Comparison of ENCODE assay signal across 8 cellular contexts in the genomic region with DNA sequence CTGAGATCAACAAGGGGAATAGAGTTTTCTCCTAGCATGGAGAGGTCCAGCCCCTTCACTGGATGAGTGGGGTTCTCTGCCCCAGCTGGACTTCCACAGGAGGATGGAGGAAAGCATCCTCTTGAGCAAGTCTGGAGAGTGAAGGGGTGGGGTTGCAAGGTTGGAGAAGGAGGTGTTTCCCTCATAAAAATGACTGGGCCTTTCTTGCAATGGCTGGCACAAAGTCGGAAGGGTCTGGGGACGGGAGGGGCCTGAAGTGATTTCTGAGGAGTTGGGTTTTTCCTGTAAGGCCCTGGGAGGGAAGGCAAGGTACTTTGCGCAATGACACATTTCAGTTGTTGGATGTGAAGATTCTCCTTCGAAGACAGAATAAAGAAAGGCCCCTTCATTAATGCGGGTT. TPM values are rescaled to one million over a fixed set of nuclear protein-coding genes. Genes with fewer than 3 reads are reported as not detected.
A peak's percentile ranks its signal among the peaks of the same experiment; 100 is the strongest.
DNase-seq lines count a peak whose midpoint lies in the region; ATAC-seq and TF ChIP-seq lines count a peak whose summit lies in the region.

No MANE protein-coding gene starts in this region.

- H3K9me3 ChIP-seq in tibial artery, result no peaks in the 10 kb centered on the region

- peak overlapping the region; percentile 76 to 88 for H3K4me3 ChIP-seq in tibial artery

- peaks cover 3 to 27% (median 19%) of the 10 kb centered on the region in 4 donors for H3K4me1 ChIP-seq in tibial artery

- no peak for ATAC-seq in memory B cell (ENCODE audit: low read depth)
- ATAC-seq in HG02884 (IDR thresholded peaks at IDR 0.05; ENCODE audit: unreplicated experiment), result no peak
- ATAC-seq in HG03457 (IDR thresholded peaks at IDR 0.05; ENCODE audit: unreplicated experiment), result no peak

- H3K27ac ChIP-seq in cingulate gyrus (ENCODE audit: low read depth, low read length), result peak overlapping the region; percentile 94
- H3K27ac ChIP-seq in tibial artery, result peak overlapping the region; percentile 88 to 92

- peaks cover 9% of the 10 kb centered on the region for H3K9me3 Mint-ChIP-seq in activated CD4-positive, alpha-beta T cell treated with anti-CD3 and anti-CD28 coated beads, Interleukin-2, amount 10 ng/mL, durations not matched to agents 24 days and 14 days
- H3K9me3 Mint-ChIP-seq in memory B cell, result peaks cover 7% of the 10 kb centered on the region

- H3K4me3 Mint-ChIP-seq in activated CD4-positive, alpha-beta T cell treated with anti-CD3 and anti-CD28 coated beads, Interleukin-2, amount 10 ng/mL, durations not matched to agents 24 days and 14 days, result peak overlapping the region; percentile 79
- peak overlapping the region; percentile 95 for H3K4me3 Mint-ChIP-seq in memory B cell

- H3K4me1 Mint-ChIP-seq in activated CD4-positive, alpha-beta T cell treated with anti-CD3 and anti-CD28 coated beads, Interleukin-2, amount 10 ng/mL, durations not matched to agents 24 days and 14 days, result peaks cover 15% of the 10 kb centered on the region
- H3K4me1 Mint-ChIP-seq in memory B cell, result peaks cover 21% of the 10 kb centered on the region

- H3K36me3 Mint-ChIP-seq in activated CD4-positive, alpha-beta T cell treated with anti-CD3 and anti-CD28 coated beads, Interleukin-2, amount 10 ng/mL, durations not matched to agents 24 days and 14 days (ENCODE audit: low read depth), result no peaks in the 10 kb centered on the region
- H3K36me3 Mint-ChIP-seq in memory B cell, result peaks cover 5% of the 10 kb centered on the region

- no peak for DNase-seq in activated CD4-positive, alpha-beta T cell treated with anti-CD3 and anti-CD28 coated beads, Interleukin-2, amount 10 ng/mL, durations not matched to agents 24 days and 14 days
- no peak for DNase-seq in activated CD4-positive, alpha-beta T cell treated with anti-CD3 and anti-CD28 coated beads for 48 hours
- DNase-seq in memory B cell (ENCODE audit: low spot score in 2 of 2), result no peak
- peak in 1 of 2 donors; percentile 38 for DNase-seq in tibial artery
- DNase-seq in superior temporal gyrus (ENCODE audit: extremely low spot score), result no peak

- intact Hi-C loops in activated CD4-positive, alpha-beta T cell treated with anti-CD3 and anti-CD28 coated beads, Interleukin-2, amount 10 ng/mL, durations not matched to agents 24 days and 14 days (cut with micrococcal nuclease), result no loop called here
- intact Hi-C loops in tibial artery (cut with DNase I; ENCODE audit: low total_unique reads), result no loop called here

- H3K36me3 ChIP-seq in tibial artery, result no peaks in the 10 kb centered on the region

- no peak for TF ChIP-seq CTCF in tibial artery (IDR thresholded peaks at IDR 0.05)

- peaks cover 25% of the 10 kb centered on the region for H3K27me3 Mint-ChIP-seq in activated CD4-positive, alpha-beta T cell treated with anti-CD3 and anti-CD28 coated beads, Interleukin-2, amount 10 ng/mL, durations not matched to agents 24 days and 14 days
- peaks cover 5% of the 10 kb centered on the region for H3K27me3 Mint-ChIP-seq in memory B cell

- no peaks in the 10 kb centered on the region for H3K27me3 ChIP-seq in tibial artery

- no peak overlapping the region for H3K27ac Mint-ChIP-seq in activated CD4-positive, alpha-beta T cell treated with anti-CD3 and anti-CD28 coated beads, Interleukin-2, amount 10 ng/mL, durations not matched to agents 24 days and 14 days
- peak overlapping the region; percentile 93 for H3K27ac Mint-ChIP-seq in memory B cell

RNA-seq across cellular contexts. Expression of a gene that starts 0.9 kb away (rescaled TPM):
- total RNA-seq in activated CD4-positive, alpha-beta T cell treated with anti-CD3 and anti-CD28 coated beads, Interleukin-2, amount 10 ng/mL, durations not matched to agents 24 days and 14 days, result 0.40 and 0.69 TPM in 2 replicates
